17 cellular contexts compared by ENCODE assay signal in genomic region chr14:64806862-64807495, GRCh38.
DNase-seq lines count a peak whose midpoint lies in the region; ATAC-seq, FAIRE-seq and TF ChIP-seq lines count a peak whose summit lies in the region.
"Had no signal": no experiment of that assay in that cellular context is flagged by ENCODE, and none has a peak within 500 bp of the region (broad histone marks: within the 10 kb centered on the region; RNA-seq: fewer than 3 reads in every experiment).

No MANE protein-coding gene starts in this region.

- no peak for ATAC-seq in HCT116
- ATAC-seq in HG03159 (IDR thresholded peaks at IDR 0.05; ENCODE audit: unreplicated experiment) = no peak
- ATAC-seq: activated CD8-positive, alpha-beta memory T cell treated with anti-CD3 and anti-CD28 coated beads, Interleukin-2, amount 10 ng/mL, durations not matched to agents 7 days and 5 days had no signal

- no TSS peak for BruUV-seq in HCT116 (replicated peaks; lab: Mats Ljungman, UMichigan)

- CTCF ChIA-PET in HCT116 (lab: Charles Lee) = interaction anchor here (0.9 to 1.3 kb wide), 4 partner anchors 23 to 104 kb away, joined by 3 to 6 read pairs (median 4); no protein-coding TSS in a partner anchor

- no peak overlapping the region for H3K9ac ChIP-seq in HCT116 (ENCODE audit: low read length)
- H3K9ac ChIP-seq in keratinocyte (ENCODE audit: control insufficient read depth, extremely low read depth, insufficient read depth, low read length) = no peak overlapping the region
- H3K9ac ChIP-seq: BLaER1 had no signal

- no peak overlapping the region for H2AFZ ChIP-seq in HCT116 (ENCODE audit: low read depth, low read length, poor library complexity, severe bottlenecking)
- H2AFZ ChIP-seq in keratinocyte (ENCODE audit: control insufficient read depth, low read length) = no peak overlapping the region

- peaks cover 5 to 21% of the 10 kb centered on the region in 2 experiments; a peak in 3 of 4 replicates for H3K4me1 ChIP-seq in HCT116 (ENCODE audit: control insufficient read depth in 1 of 2, insufficient read depth in 2 of 2, low read length in 2 of 2)
- peaks cover 27% of the 10 kb centered on the region for H3K4me1 ChIP-seq in keratinocyte (ENCODE audit: control insufficient read depth, extremely low read depth, insufficient read depth, low read length)
- H3K4me1 ChIP-seq in stomach = peaks cover 6 to 28% (median 7%) of the 10 kb centered on the region in 4 donors

- no peak for TF ChIP-seq POLR2A in HCT116 (IDR thresholded peaks at IDR 0.05; ENCODE audit: borderline replicate concordance, extremely low read depth, insufficient read depth, insufficient read length)
- no peak for TF ChIP-seq POLR2A in stomach (IDR thresholded peaks at IDR 0.05)

- no peak for TF ChIP-seq RAD21 in HCT116 (IDR thresholded peaks at IDR 0.05; ENCODE audit: low read depth)

- H3K27me3 ChIP-seq in HCT116 (ENCODE audit: insufficient read depth, low read length) (no peaks in the 10 kb centered on the region), keratinocyte (ENCODE audit: control insufficient read depth, extremely low read depth, insufficient read depth, low read length) (no peaks in the 10 kb centered on the region), stomach (no peaks in the 10 kb centered on the region)
- H3K27me3 ChIP-seq: BLaER1 had no signal

- H4K20me1 ChIP-seq in HCT116 (ENCODE audit: insufficient read depth) = no peaks in the 10 kb centered on the region
- H4K20me1 ChIP-seq in keratinocyte (ENCODE audit: control insufficient read depth, extremely low read depth, insufficient read depth, low read length) = no peaks in the 10 kb centered on the region
- H4K20me1 ChIP-seq: BLaER1 had no signal

- dilution Hi-C loops in keratinocyte (cut with MboI; ENCODE audit: extremely low pct_ligation_motif_present, low sequenced_read_pairs) = no loop called here

- H3K36me3 ChIP-seq in HCT116 (ENCODE audit: control insufficient read depth in 1 of 2, insufficient read depth in 2 of 2, low read length in 2 of 2) (no peaks in the 10 kb centered on the region), keratinocyte (ENCODE audit: control insufficient read depth in 2 of 2, extremely low read depth in 1 of 2, insufficient read depth in 2 of 2, low read length in 2 of 2) (no peaks in the 10 kb centered on the region), stomach (no peaks in the 10 kb centered on the region)
- H3K36me3 ChIP-seq: BLaER1 had no signal

- H3K9me3 ChIP-seq in HCT116 (ENCODE audit: control insufficient read depth in 1 of 2, insufficient read depth in 1 of 2, low read depth in 1 of 2, low read length in 2 of 2) (no peaks in the 10 kb centered on the region), keratinocyte (ENCODE audit: control insufficient read depth, low read depth, low read length) (no peaks in the 10 kb centered on the region), stomach (no peaks in the 10 kb centered on the region)
- H3K9me3 ChIP-seq: BLaER1 had no signal

- POLR2A ChIA-PET in HCT116 (lab: Charles Lee) = no interaction called here

- no peak for FAIRE-seq in keratinocyte (lab: Jason Lieb, UNC)
- FAIRE-seq: D721Med had no signal

- WGBS in stomach, 5 donors = 63 to 69% (median 64%) methylated on average over 6 of the region's 6 CpGs

- RAD21 ChIA-PET in HCT116 (lab: Charles Lee; ENCODE audit: low non-redundant PET in 1 of 2, low total read pairs in 2 of 2, uncharacterized antibody in 2 of 2, unreplicated experiment in 2 of 2) = no interaction called here

- H3K27ac ChIP-seq in HCT116 (ENCODE audit: low read depth, low read length) = no peak overlapping the region
- H3K27ac ChIP-seq in VCaP = peak overlapping the region; percentile 48; the same call in 1 of the 2 replicates
- no peak overlapping the region for H3K27ac ChIP-seq in keratinocyte (ENCODE audit: control insufficient read depth, insufficient read depth, low read length)
- H3K27ac ChIP-seq in stomach = peak overlapping the region in 3 of 5 donors; percentile 21 to 74 (median 49)
- H3K27ac ChIP-seq: BLaER1 had no signal

- TF ChIP-seq EP300 in stomach (IDR thresholded peaks at IDR 0.05) = no peak

- no peaks in the 10 kb centered on the region for H3K9me1 ChIP-seq in keratinocyte (ENCODE audit: control insufficient read depth, extremely low read depth, insufficient read depth, low read length)

- no peak for DNase-seq in HCT116 (ENCODE audit: low read depth, low spot score)
- DNase-seq in keratinocyte (ENCODE audit: low read depth, low spot score) = no peak
- no peak for DNase-seq in stomach
- DNase-seq in NCI-H2081 treated with DMSO at 0.1 percent for 48 hours (lab: John Stamatoyannopoulos, UW) = no peak
- DNase-seq in NCI-H2171 treated with DMSO at 0.1 percent for 48 hours (lab: John Stamatoyannopoulos, UW) = no peak
- DNase-seq: activated CD8-positive, alpha-beta memory T cell treated with anti-CD3 and anti-CD28 coated beads, Interleukin-2, amount 10 ng/mL, durations not matched to agents 7 days and 5 days; activated gamma-delta T cell; endodermal cell; NCI-H1092; NCI-H524 treated with DMSO at 0.1 percent for 48 hours; SIG-M5; stimulated activated CD4-positive, alpha-beta T cell treated with anti-CD3 and anti-CD28 coated beads, Interleukin-2, amount 100 ng/mL, for 48 hours; T-helper 2 cell had no signal

- H3K4me2 ChIP-seq in HCT116 (ENCODE audit: low read length) = peak overlapping the region; percentile 33
- H3K4me2 ChIP-seq in keratinocyte (ENCODE audit: control insufficient read depth, extremely low read depth, insufficient read depth, low read depth, low read length) = peak overlapping the region; percentile 29
- H3K4me2 ChIP-seq: BLaER1 had no signal

- H3K4me3 ChIP-seq in HCT116 (replicated peaks in 1 of 2; ENCODE audit: low read depth in 1 of 2, low read length in 2 of 2) = no peak overlapping the region
- no peak overlapping the region for H3K4me3 ChIP-seq in keratinocyte (ENCODE audit: control insufficient read depth in 2 of 3, extremely low read depth in 1 of 3, insufficient read depth in 2 of 3, low read depth in 1 of 3, low read length in 3 of 3)
- H3K4me3 ChIP-seq in stomach = no peak overlapping the region
- H3K4me3 ChIP-seq: BLaER1 had no signal

- TF ChIP-seq CTCF in HCT116 (IDR thresholded peaks at IDR 0.05 in 2 of 3, conservative IDR thresholded peaks at IDR 0.05 in 1 of 3; ENCODE audit: borderline replicate concordance in 1 of 3, insufficient read depth in 1 of 3, low read depth in 2 of 3, low read length in 2 of 3) = no peak
- TF ChIP-seq CTCF in VCaP (conservative IDR thresholded peaks at IDR 0.05) = no peak
- no peak for TF ChIP-seq CTCF in keratinocyte (optimal IDR thresholded peaks at IDR 0.05 in 1 of 3, IDR thresholded peaks at IDR 0.05 in 1 of 3, conservative IDR thresholded peaks at IDR 0.05 in 1 of 3; ENCODE audit: extremely low read depth in 1 of 3, insufficient read depth in 2 of 3, low read length in 3 of 3)
- no peak for TF ChIP-seq CTCF in stomach (IDR thresholded peaks at IDR 0.05)

- intact Hi-C loops in HCT116 (cut with micrococcal nuclease) (no loop called here), stomach (cut with DNase I; ENCODE audit: low total_unique reads) (no loop called here)

- no peaks in the 10 kb centered on the region for H3K79me2 ChIP-seq in HCT116 (ENCODE audit: insufficient read depth, low read length)
- H3K79me2 ChIP-seq in keratinocyte (ENCODE audit: control insufficient read depth, insufficient read depth, low read length) = no peaks in the 10 kb centered on the region

- H3K9me2 ChIP-seq in HCT116 (ENCODE audit: insufficient read depth) = no peaks in the 10 kb centered on the region

TF ChIP-seq in HCT116, 20 proteins besides CTCF, POLR2A, EP300 and RAD21:
- TF ChIP-seq CBX3 (IDR thresholded peaks at IDR 0.05; ENCODE audit: low read depth) (0 out of 2 replicates have a peak, but pooled peaks have one; percentile 2), EZH2 (IDR thresholded peaks at IDR 0.05) (no peak), ZBTB33 (IDR thresholded peaks at IDR 0.05; ENCODE audit: extremely low read depth, insufficient replicate concordance, low read length) (no peak)
- TF ChIP-seq, protein P1, sequence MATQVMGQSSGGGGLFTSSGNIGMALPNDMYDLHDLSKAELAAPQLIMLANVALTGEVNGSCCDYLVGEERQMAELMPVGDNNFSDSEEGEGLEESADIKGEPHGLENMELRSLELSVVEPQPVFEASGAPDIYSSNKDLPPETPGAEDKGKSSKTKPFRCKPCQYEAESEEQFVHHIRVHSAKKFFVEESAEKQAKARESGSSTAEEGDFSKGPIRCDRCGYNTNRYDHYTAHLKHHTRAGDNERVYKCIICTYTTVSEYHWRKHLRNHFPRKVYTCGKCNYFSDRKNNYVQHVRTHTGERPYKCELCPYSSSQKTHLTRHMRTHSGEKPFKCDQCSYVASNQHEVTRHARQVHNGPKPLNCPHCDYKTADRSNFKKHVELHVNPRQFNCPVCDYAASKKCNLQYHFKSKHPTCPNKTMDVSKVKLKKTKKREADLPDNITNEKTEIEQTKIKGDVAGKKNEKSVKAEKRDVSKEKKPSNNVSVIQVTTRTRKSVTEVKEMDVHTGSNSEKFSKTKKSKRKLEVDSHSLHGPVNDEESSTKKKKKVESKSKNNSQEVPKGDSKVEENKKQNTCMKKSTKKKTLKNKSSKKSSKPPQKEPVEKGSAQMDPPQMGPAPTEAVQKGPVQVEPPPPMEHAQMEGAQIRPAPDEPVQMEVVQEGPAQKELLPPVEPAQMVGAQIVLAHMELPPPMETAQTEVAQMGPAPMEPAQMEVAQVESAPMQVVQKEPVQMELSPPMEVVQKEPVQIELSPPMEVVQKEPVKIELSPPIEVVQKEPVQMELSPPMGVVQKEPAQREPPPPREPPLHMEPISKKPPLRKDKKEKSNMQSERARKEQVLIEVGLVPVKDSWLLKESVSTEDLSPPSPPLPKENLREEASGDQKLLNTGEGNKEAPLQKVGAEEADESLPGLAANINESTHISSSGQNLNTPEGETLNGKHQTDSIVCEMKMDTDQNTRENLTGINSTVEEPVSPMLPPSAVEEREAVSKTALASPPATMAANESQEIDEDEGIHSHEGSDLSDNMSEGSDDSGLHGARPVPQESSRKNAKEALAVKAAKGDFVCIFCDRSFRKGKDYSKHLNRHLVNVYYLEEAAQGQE (IDR thresholded peaks at IDR 0.05; ENCODE audit: low read depth) = no peak

Comparison
In these comparisons a context has a peak if more than half of its experiments do, and no peak if none do; other contexts are left out.
1. H3K27ac ChIP-seq: peak in VCaP (single experiment) and stomach (3 of 5); none in HCT116 (single experiment) and keratinocyte (single experiment).